In genomic region chr6:46491201-46491788, GRCh38 we compare ENCODE assay signal across 1 cellular context.
TF ChIP-seq lines count a peak whose summit lies in the region.

RCAN2 (minus strand) TSS chr6:46491449.

TF ChIP-seq in GM23338, 12 proteins besides CTCF, POLR2A, EP300 and RAD21 (continued from another document):
- TF ChIP-seq, protein P1, sequence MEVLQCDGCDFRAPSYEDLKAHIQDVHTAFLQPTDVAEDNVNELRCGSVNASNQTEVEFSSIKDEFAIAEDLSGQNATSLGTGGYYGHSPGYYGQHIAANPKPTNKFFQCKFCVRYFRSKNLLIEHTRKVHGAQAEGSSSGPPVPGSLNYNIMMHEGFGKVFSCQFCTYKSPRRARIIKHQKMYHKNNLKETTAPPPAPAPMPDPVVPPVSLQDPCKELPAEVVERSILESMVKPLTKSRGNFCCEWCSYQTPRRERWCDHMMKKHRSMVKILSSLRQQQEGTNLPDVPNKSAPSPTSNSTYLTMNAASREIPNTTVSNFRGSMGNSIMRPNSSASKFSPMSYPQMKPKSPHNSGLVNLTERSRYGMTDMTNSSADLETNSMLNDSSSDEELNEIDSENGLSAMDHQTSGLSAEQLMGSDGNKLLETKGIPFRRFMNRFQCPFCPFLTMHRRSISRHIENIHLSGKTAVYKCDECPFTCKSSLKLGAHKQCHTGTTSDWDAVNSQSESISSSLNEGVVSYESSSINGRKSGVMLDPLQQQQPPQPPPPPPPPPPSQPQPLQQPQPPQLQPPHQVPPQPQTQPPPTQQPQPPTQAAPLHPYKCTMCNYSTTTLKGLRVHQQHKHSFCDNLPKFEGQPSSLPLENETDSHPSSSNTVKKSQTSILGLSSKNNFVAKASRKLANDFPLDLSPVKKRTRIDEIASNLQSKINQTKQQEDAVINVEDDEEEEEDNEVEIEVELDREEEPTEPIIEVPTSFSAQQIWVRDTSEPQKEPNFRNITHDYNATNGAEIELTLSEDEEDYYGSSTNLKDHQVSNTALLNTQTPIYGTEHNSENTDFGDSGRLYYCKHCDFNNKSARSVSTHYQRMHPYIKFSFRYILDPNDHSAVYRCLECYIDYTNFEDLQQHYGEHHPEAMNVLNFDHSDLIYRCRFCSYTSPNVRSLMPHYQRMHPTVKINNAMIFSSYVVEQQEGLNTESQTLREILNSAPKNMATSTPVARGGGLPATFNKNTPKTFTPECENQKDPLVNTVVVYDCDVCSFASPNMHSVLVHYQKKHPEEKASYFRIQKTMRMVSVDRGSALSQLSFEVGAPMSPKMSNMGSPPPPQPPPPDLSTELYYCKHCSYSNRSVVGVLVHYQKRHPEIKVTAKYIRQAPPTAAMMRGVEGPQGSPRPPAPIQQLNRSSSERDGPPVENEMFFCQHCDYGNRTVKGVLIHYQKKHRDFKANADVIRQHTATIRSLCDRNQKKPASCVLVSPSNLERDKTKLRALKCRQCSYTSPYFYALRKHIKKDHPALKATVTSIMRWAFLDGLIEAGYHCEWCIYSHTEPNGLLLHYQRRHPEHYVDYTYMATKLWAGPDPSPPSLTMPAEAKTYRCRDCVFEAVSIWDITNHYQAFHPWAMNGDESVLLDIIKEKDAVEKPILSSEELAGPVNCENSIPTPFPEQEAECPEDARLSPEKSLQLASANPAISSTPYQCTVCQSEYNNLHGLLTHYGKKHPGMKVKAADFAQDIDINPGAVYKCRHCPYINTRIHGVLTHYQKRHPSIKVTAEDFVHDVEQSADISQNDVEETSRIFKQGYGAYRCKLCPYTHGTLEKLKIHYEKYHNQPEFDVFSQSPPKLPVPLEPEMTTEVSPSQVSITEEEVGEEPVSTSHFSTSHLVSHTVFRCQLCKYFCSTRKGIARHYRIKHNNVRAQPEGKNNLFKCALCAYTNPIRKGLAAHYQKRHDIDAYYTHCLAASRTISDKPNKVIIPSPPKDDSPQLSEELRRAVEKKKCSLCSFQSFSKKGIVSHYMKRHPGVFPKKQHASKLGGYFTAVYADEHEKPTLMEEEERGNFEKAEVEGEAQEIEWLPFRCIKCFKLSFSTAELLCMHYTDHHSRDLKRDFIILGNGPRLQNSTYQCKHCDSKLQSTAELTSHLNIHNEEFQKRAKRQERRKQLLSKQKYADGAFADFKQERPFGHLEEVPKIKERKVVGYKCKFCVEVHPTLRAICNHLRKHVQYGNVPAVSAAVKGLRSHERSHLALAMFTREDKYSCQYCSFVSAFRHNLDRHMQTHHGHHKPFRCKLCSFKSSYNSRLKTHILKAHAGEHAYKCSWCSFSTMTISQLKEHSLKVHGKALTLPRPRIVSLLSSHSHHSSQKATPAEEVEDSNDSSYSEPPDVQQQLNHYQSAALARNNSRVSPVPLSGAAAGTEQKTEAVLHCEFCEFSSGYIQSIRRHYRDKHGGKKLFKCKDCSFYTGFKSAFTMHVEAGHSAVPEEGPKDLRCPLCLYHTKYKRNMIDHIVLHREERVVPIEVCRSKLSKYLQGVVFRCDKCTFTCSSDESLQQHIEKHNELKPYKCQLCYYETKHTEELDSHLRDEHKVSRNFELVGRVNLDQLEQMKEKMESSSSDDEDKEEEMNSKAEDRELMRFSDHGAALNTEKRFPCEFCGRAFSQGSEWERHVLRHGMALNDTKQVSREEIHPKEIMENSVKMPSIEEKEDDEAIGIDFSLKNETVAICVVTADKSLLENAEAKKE (CRISPR knock-in tag; IDR thresholded peaks at IDR 0.05): no peak
- TF ChIP-seq, protein P2, sequence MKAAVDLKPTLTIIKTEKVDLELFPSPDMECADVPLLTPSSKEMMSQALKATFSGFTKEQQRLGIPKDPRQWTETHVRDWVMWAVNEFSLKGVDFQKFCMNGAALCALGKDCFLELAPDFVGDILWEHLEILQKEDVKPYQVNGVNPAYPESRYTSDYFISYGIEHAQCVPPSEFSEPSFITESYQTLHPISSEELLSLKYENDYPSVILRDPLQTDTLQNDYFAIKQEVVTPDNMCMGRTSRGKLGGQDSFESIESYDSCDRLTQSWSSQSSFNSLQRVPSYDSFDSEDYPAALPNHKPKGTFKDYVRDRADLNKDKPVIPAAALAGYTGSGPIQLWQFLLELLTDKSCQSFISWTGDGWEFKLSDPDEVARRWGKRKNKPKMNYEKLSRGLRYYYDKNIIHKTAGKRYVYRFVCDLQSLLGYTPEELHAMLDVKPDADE (IDR thresholded peaks at IDR 0.05): no peak
- TF ChIP-seq POLR2AphosphoS5 (IDR thresholded peaks at IDR 0.05; ENCODE audit: low read depth): peak; percentile 65
- no peak for TF ChIP-seq EZH2 (IDR thresholded peaks at IDR 0.05; ENCODE audit: low read depth, unreplicated experiment)
- no peak for TF ChIP-seq REST (IDR thresholded peaks at IDR 0.05; ENCODE audit: unreplicated experiment)
- TF ChIP-seq EZH2phosphoT487 (IDR thresholded peaks at IDR 0.05; ENCODE audit: unreplicated experiment): no peak
